In the genomic region with DNA sequence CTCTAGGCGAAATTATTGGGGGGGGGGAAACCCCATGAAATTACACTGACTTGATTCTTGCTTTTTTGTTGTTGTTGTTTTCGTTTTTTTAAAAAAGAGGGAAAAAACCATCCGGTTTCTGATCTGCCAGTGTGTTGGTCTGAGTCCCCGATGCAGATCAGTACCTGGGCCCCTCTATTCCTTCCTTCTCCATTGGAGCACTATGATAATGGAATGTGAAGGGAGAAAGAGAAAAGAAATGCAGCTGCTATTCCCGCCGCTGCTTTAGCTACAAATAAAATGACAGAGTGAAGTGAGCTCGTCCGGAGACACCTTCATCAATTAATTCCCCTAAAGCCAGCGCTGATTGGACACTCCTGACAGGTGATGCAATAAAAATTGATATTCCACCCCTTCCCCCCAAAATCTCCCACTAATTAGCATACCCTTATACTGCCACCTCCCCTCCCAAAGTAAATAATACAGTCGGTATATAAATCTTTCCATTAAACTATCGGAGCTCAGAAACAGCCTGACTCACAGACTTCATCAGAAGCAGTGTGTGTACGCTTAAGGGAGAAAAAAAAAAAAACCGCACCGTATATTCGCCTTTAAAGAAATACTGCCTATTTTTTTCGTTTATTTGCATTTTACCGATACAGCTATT, we compare ENCODE assay signal across 8 cellular contexts. TPM values are rescaled to one million over a fixed set of nuclear protein-coding genes. Genes with fewer than 3 reads are reported as not detected.
DNase-seq lines count a peak whose midpoint lies in the region; ATAC-seq, FAIRE-seq and TF ChIP-seq lines count a peak whose summit lies in the region.

No MANE protein-coding gene starts in this region.

- no peak for FAIRE-seq in endothelial cell of umbilical vein (lab: Jason Lieb, UNC)

- intact Hi-C loops in endothelial cell of umbilical vein (cut with micrococcal nuclease) = loop anchor here (1.0 to 5.0 kb wide), 4 partner anchors 9 to 484 kb away; partner anchors contain the start of genes DNAJC1 and MLLT10

- CTCF ChIA-PET in AG04450 (lab: Charles Lee) = interaction anchor here (0.6 to 1.6 kb wide), 9 partner anchors 10 to 439 kb away, joined by 3 to 7 read pairs (median 3); no protein-coding TSS in a partner anchor
- CTCF ChIA-PET in endothelial cell of umbilical vein (lab: Charles Lee) = interaction anchor here (0.8 to 1.8 kb wide), 10 partner anchors 9 to 476 kb away, joined by 3 to 22 read pairs (median 5); partner anchors contain the start of gene MLLT10

- H2AFZ ChIP-seq in endothelial cell of umbilical vein (ENCODE audit: low read depth, low read length) = peak overlapping the region; percentile 7
- H2AFZ ChIP-seq in neural cell (ENCODE audit: low read depth, low read length) = no peak overlapping the region

- H3K4me2 ChIP-seq in endothelial cell of umbilical vein (ENCODE audit: insufficient read depth, low read length) = peak overlapping the region; percentile 93
- H3K4me2 ChIP-seq in neural cell (ENCODE audit: low read length) = peak overlapping the region; percentile 84

- TF ChIP-seq RAD21 in neural cell (conservative IDR thresholded peaks at IDR 0.05) = no peak

- no peak for TF ChIP-seq CTCF in AG04450 (IDR thresholded peaks at IDR 0.05; ENCODE audit: low read depth, low read length)
- TF ChIP-seq CTCF in endothelial cell of umbilical vein (IDR thresholded peaks at IDR 0.05; ENCODE audit: extremely low read depth in 1 of 2, insufficient read depth in 1 of 2, low read depth in 1 of 2, low read length in 2 of 2) = no peak
- no peak for TF ChIP-seq CTCF in neural cell (IDR thresholded peaks at IDR 0.05; ENCODE audit: poor library complexity, severe bottlenecking)

- H4K20me1 ChIP-seq in endothelial cell of umbilical vein (replicated peaks; ENCODE audit: control insufficient read depth, extremely low read depth, insufficient read depth, low read length) = no peaks in the 10 kb centered on the region
- no peaks in the 10 kb centered on the region for H4K20me1 ChIP-seq in neural cell (ENCODE audit: insufficient read depth)

- H3K9me2 ChIP-seq in neural cell (ENCODE audit: insufficient read depth, low read length) = no peaks in the 10 kb centered on the region

- no peak overlapping the region for H3K9ac ChIP-seq in endothelial cell of umbilical vein (replicated peaks; ENCODE audit: extremely low read depth, insufficient read depth, low read length)
- peak overlapping the region; percentile 94 for H3K9ac ChIP-seq in neural cell (ENCODE audit: low read length)

- BruUV-seq in endothelial cell of umbilical vein (replicated peaks; lab: Mats Ljungman, UMichigan) = no TSS peak

- H3K4me1 ChIP-seq in endothelial cell of umbilical vein (ENCODE audit: control insufficient read depth, extremely low read depth, insufficient read depth, low read length) = peaks cover 26% of the 10 kb centered on the region

- H3K27me3 ChIP-seq in AG04450 (ENCODE audit: control insufficient read depth, insufficient read depth, low read length) (no peaks in the 10 kb centered on the region), endothelial cell of umbilical vein (ENCODE audit: control insufficient read depth in 2 of 2, insufficient read depth in 2 of 2, low read length in 2 of 2) (no peaks in the 10 kb centered on the region), neural cell (ENCODE audit: insufficient read depth, low read depth, low read length) (peaks cover 3% of the 10 kb centered on the region)

- POLR2A ChIA-PET in AG04450 (lab: Yijun Ruan, JAX) = interaction anchor here (0.7 to 1.5 kb wide), 6 partner anchors 9 to 71 kb away, joined by 3 to 10 read pairs (median 5); no protein-coding TSS in a partner anchor
- POLR2A ChIA-PET in endothelial cell of umbilical vein (lab: Charles Lee) = interaction anchor here (0.7 to 0.9 kb wide), 5 partner anchors 8 to 911 kb away, joined by 3 to 4 read pairs (median 3); no protein-coding TSS in a partner anchor

- no peak for ATAC-seq in HG03175 (IDR thresholded peaks at IDR 0.05; ENCODE audit: unreplicated experiment)
- ATAC-seq in GM18498 (IDR thresholded peaks at IDR 0.05; ENCODE audit: unreplicated experiment) = no peak

- peak; percentile 30 for TF ChIP-seq EP300 in neural cell (conservative IDR thresholded peaks at IDR 0.05; ENCODE audit: poor library complexity, severe bottlenecking)

- H3K27ac ChIP-seq in AG04450 (ENCODE audit: low read depth, low read length) (no peak overlapping the region), endothelial cell of umbilical vein (ENCODE audit: insufficient read depth, low read depth, low read length) (no peak overlapping the region), neural cell (ENCODE audit: low read length) (peak overlapping the region; percentile 79)

- no peaks in the 10 kb centered on the region for H3K9me1 ChIP-seq in endothelial cell of umbilical vein (replicated peaks; ENCODE audit: control insufficient read depth, extremely low read depth, insufficient read depth, low read length)

- peak overlapping the region; percentile 70 for H3K4me3 ChIP-seq in AG04450 (ENCODE audit: low read depth, low read length)
- H3K4me3 ChIP-seq in endothelial cell of umbilical vein (replicated peaks in 1 of 3; ENCODE audit: insufficient read depth in 1 of 3, low read depth in 1 of 3, low read length in 3 of 3) = peak overlapping the region; percentile 40 to 91 (median 86)
- H3K4me3 ChIP-seq in neural cell (ENCODE audit: low read length) = peak overlapping the region; percentile 73

- H3F3A ChIP-seq in neural cell (ENCODE audit: insufficient read depth, low read length, poor library complexity, severe bottlenecking) = peaks cover 7% of the 10 kb centered on the region

- dilution Hi-C loops in endothelial cell of umbilical vein (cut with MboI; ENCODE audit: extremely low pct_ligation_motif_present, low sequenced_read_pairs) = no loop called here

- H3K36me3 ChIP-seq in endothelial cell of umbilical vein (ENCODE audit: control insufficient read depth in 2 of 2, extremely low read depth in 1 of 2, insufficient read depth in 2 of 2, low read length in 2 of 2) (no peaks in the 10 kb centered on the region), neural cell (ENCODE audit: insufficient read depth, low read length) (no peaks in the 10 kb centered on the region)

- H3K9me3 ChIP-seq in AG04450 (ENCODE audit: control insufficient read depth, insufficient read depth, low read length) (no peaks in the 10 kb centered on the region; the same call in 1 of the 2 replicates), endothelial cell of umbilical vein (replicated peaks; ENCODE audit: control insufficient read depth, insufficient read depth, low read length) (no peaks in the 10 kb centered on the region), neural cell (ENCODE audit: low read length) (no peaks in the 10 kb centered on the region)

- no peaks in the 10 kb centered on the region for H3K79me2 ChIP-seq in endothelial cell of umbilical vein (ENCODE audit: control insufficient read depth, insufficient read depth, low read length)
- peaks cover 90% of the 10 kb centered on the region for H3K79me2 ChIP-seq in neural cell (replicated peaks; ENCODE audit: insufficient read depth, low read length)

- no peak for TF ChIP-seq POLR2A in endothelial cell of umbilical vein (IDR thresholded peaks at IDR 0.05; ENCODE audit: low read depth, low read length)

- DNase-seq in AG04450 (ENCODE audit: low read depth, low spot score) (no peak), HuH-7 (ENCODE audit: low spot score) (peak; percentile 24), SHP77 (lab: John Stamatoyannopoulos, UW) (peak; percentile 62 to 78), endothelial cell of umbilical vein (ENCODE audit: low read depth, low spot score) (no peak), GOT3 (lab: John Stamatoyannopoulos, UW) (no peak)

TF ChIP-seq in endothelial cell of umbilical vein, 7 proteins besides CTCF, POLR2A, EP300 and RAD21 (continues in another document):
- no peak for TF ChIP-seq MYC (IDR thresholded peaks at IDR 0.05; ENCODE audit: low read depth, low read length)
- no peak for TF ChIP-seq JUN (IDR thresholded peaks at IDR 0.05; ENCODE audit: borderline replicate concordance, insufficient read depth, insufficient read length, low read depth)

RNA-seq across cellular contexts. Expression of gene SKIDA1, which starts 7.4 kb away (rescaled TPM):
- 0.62 and 0.63 TPM in 2 replicates for polyA plus RNA-seq in AG04450 (2011; rRNA removed)
- 0.83 and 0.87 TPM in 2 replicates for polyA minus RNA-seq in AG04450 (2011; rRNA and poly(A)+ RNA removed)
- total RNA-seq in endothelial cell of umbilical vein = 0.71 and 0.83 TPM in 2 replicates
- 0.11 and 0.21 TPM in 2 replicates for polyA plus RNA-seq in endothelial cell of umbilical vein
- polyA plus RNA-seq in endothelial cell of umbilical vein (2011; cell fraction: cytosol; rRNA removed) = 0.18 and 0.23 TPM in 2 replicates
- polyA plus RNA-seq in endothelial cell of umbilical vein (2011; cell fraction: nucleus; rRNA removed) = 0.35 and 1.5 TPM in 2 replicates
- 0.27 and 0.33 TPM in 2 replicates for polyA plus RNA-seq in endothelial cell of umbilical vein (2012)
- 0.36 and 0.73 TPM in 2 replicates for polyA minus RNA-seq in endothelial cell of umbilical vein
- 0.41 TPM for polyA minus RNA-seq in endothelial cell of umbilical vein (2011; cell fraction: cytosol; rRNA and poly(A)+ RNA removed)
- polyA minus RNA-seq in endothelial cell of umbilical vein (2011; cell fraction: nucleus; rRNA and poly(A)+ RNA removed) = 0.24 and 0.53 TPM in 2 replicates
- 3.7 and 4.8 TPM in 2 replicates for polyA plus RNA-seq in neural cell
- polyA minus RNA-seq in neural cell = 27.6 and 31.9 TPM in 2 replicates

RNA-seq across cellular contexts. Expression of gene MLLT10, which starts 15.9 kb away (rescaled TPM):
- polyA plus RNA-seq in AG04450 (2011; rRNA removed) = 35.3 and 41.0 TPM in 2 replicates
- polyA minus RNA-seq in AG04450 (2011; rRNA and poly(A)+ RNA removed) = 60.7 and 83.6 TPM in 2 replicates
- 54.0 and 54.6 TPM in 2 replicates for total RNA-seq in endothelial cell of umbilical vein
- 30.6 and 35.4 TPM in 2 replicates for polyA plus RNA-seq in endothelial cell of umbilical vein
- polyA plus RNA-seq in endothelial cell of umbilical vein (2011; cell fraction: cytosol; rRNA removed) = 25.9 and 26.4 TPM in 2 replicates
- polyA plus RNA-seq in endothelial cell of umbilical vein (2011; cell fraction: nucleus; rRNA removed) = 78.7 and 85.6 TPM in 2 replicates
- polyA plus RNA-seq in endothelial cell of umbilical vein (2012) = 23.7 and 30.4 TPM in 2 replicates
- polyA minus RNA-seq in endothelial cell of umbilical vein = 133 and 157 TPM in 2 replicates
- 9.7 TPM for polyA minus RNA-seq in endothelial cell of umbilical vein (2011; cell fraction: cytosol; rRNA and poly(A)+ RNA removed)
- polyA minus RNA-seq in endothelial cell of umbilical vein (2011; cell fraction: nucleus; rRNA and poly(A)+ RNA removed) = 123 and 131 TPM in 2 replicates
- 31.0 and 34.0 TPM in 2 replicates for polyA plus RNA-seq in neural cell
- 69.6 and 78.3 TPM in 2 replicates for polyA minus RNA-seq in neural cell

Comparison
In these comparisons a context has a peak if more than half of its experiments do, and no peak if none do; other contexts are left out.
1. DNase-seq: peak in HuH-7 (single experiment) and SHP77 (2 of 2); none in AG04450 (single experiment), endothelial cell of umbilical vein (single experiment) and GOT3 (single experiment).
2. Peak in every context shown above with its lines, with median percentiles within 50 percentile points of each other: H3K4me3 ChIP-seq.